In the genomic region with DNA sequence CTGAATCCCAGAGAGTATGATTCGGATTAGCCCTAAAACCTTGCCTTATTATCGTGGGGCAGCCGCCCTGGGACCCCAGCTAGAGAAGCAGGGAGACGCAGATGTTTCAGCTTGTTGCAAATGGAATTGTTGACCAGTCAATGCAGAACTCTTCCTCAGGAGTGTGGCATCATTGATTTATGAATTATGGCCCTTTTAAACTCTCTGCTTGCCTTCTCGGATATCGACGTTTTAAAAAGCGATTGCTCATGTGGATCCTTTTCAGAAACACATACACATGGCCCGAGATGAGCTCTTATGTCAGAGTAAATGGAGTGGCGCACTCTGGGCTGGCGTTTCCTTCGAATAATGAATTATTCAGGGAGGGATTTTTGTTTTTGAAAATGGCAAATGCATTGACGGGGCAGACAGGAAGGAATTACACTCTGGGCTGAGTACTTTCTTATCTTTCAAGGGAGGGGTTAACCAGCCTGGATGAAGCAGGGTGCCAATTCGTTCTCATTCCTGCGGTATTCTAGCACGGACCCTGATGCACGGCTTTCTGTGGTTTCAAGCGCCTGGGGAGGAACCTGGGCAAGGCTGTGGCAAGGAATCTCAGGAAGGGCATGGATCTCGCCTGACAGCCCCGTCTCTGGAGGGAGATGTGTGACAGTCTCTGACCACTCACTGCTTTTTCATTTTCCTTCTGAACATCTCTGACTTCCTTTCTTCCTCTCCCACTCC, we compare ENCODE assay signal across 2 cellular contexts.
A peak's percentile ranks its signal among the peaks of the same experiment; 100 is the strongest.
TF ChIP-seq lines count a peak whose summit lies in the region.

No MANE protein-coding gene starts in this region.

TF ChIP-seq in endothelial cell of umbilical vein, 7 proteins besides CTCF, POLR2A, EP300 and RAD21 (continued from another document):
- TF ChIP-seq EZH2 (IDR thresholded peaks at IDR 0.05; ENCODE audit: borderline replicate concordance, low read depth, low read length, severe bottlenecking) = no peak
- TF ChIP-seq POLR2AphosphoS5 (IDR thresholded peaks at IDR 0.05; ENCODE audit: insufficient read depth, low read depth, low read length) = peak; percentile 47
- TF ChIP-seq FOS (IDR thresholded peaks at IDR 0.05; ENCODE audit: borderline replicate concordance, insufficient read depth, low read length) = peak; percentile 17

TF ChIP-seq in neural cell, 6 proteins besides CTCF, POLR2A, EP300 and RAD21 (continued from another document):
- TF ChIP-seq, protein P1, sequence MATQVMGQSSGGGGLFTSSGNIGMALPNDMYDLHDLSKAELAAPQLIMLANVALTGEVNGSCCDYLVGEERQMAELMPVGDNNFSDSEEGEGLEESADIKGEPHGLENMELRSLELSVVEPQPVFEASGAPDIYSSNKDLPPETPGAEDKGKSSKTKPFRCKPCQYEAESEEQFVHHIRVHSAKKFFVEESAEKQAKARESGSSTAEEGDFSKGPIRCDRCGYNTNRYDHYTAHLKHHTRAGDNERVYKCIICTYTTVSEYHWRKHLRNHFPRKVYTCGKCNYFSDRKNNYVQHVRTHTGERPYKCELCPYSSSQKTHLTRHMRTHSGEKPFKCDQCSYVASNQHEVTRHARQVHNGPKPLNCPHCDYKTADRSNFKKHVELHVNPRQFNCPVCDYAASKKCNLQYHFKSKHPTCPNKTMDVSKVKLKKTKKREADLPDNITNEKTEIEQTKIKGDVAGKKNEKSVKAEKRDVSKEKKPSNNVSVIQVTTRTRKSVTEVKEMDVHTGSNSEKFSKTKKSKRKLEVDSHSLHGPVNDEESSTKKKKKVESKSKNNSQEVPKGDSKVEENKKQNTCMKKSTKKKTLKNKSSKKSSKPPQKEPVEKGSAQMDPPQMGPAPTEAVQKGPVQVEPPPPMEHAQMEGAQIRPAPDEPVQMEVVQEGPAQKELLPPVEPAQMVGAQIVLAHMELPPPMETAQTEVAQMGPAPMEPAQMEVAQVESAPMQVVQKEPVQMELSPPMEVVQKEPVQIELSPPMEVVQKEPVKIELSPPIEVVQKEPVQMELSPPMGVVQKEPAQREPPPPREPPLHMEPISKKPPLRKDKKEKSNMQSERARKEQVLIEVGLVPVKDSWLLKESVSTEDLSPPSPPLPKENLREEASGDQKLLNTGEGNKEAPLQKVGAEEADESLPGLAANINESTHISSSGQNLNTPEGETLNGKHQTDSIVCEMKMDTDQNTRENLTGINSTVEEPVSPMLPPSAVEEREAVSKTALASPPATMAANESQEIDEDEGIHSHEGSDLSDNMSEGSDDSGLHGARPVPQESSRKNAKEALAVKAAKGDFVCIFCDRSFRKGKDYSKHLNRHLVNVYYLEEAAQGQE (IDR thresholded peaks at IDR 0.05; ENCODE audit: borderline replicate concordance) = no peak
- no peak for TF ChIP-seq TAF1 (IDR thresholded peaks at IDR 0.05; ENCODE audit: low read depth)
